Comparison of ENCODE assay signal across 33 cellular contexts in the genomic region with DNA sequence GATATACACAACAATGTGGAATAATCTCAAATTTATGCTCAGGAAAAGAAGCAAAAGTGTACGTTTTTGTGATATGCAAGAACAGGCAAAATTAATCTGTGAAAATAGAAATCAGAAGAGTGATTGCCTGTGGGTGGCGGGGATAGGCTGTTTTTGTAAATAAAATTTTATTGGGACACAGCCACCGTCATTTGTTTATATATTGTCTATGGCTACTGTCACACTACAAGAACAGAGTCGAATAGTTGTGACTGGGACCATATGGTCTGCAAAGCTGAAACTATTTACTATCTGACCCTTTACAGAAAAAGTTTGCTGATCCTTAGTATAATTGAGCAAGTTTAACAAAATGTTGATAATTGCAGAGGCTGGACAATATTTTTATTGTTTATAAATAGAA.
DNase-seq lines count a peak whose midpoint lies in the region; ATAC-seq and TF ChIP-seq lines count a peak whose summit lies in the region.
"Had no signal": no experiment of that assay in that cellular context is flagged by ENCODE, and none has a peak within 500 bp of the region (broad histone marks: within the 10 kb centered on the region; RNA-seq: fewer than 3 reads in every experiment).

No MANE protein-coding gene starts in this region.

- H4K91ac ChIP-seq in mesenchymal stem cell (ENCODE audit: low read length): no peak overlapping the region

- TF ChIP-seq CTCF in fibroblast of villous mesenchyme (IDR thresholded peaks at IDR 0.05; ENCODE audit: insufficient read depth, low read depth, low read length) (no peak), smooth muscle cell (IDR thresholded peaks at IDR 0.05; ENCODE audit: borderline replicate concordance, insufficient read depth, poor library complexity, severe bottlenecking) (no peak)

- H3K79me1 ChIP-seq in mesenchymal stem cell (replicated peaks; ENCODE audit: low read length, poor library complexity, severe bottlenecking): no peaks in the 10 kb centered on the region

- no peaks in the 10 kb centered on the region for H3K79me2 ChIP-seq in smooth muscle cell (ENCODE audit: low read depth)

- H4K20me1 ChIP-seq in smooth muscle cell (ENCODE audit: low read depth): no peaks in the 10 kb centered on the region
- H4K20me1 ChIP-seq: BLaER1; BLaER1 treated with 17β-estradiol and CSF1 and Interleukin-3, amounts not matched to agents 10 nM and 100 nM had no signal

- no peak overlapping the region for H2BK120ac ChIP-seq in mesenchymal stem cell (ENCODE audit: low read depth, low read length)

- H3K9me3 ChIP-seq in mesenchymal stem cell (ENCODE audit: control insufficient read depth, low read length) (no peaks in the 10 kb centered on the region), smooth muscle cell (replicated peaks; ENCODE audit: low read depth) (no peaks in the 10 kb centered on the region)
- H3K9me3 ChIP-seq: A549, BE2C, Caco-2 had no signal

- H3K27me3 ChIP-seq in mesenchymal stem cell (ENCODE audit: control insufficient read depth in 1 of 2, insufficient read depth in 1 of 2, low read length in 2 of 2) (no peaks in the 10 kb centered on the region), smooth muscle cell (ENCODE audit: low read depth) (no peaks in the 10 kb centered on the region)
- H3K27me3 ChIP-seq: BE2C; BLaER1; BLaER1 treated with 17β-estradiol and CSF1 and Interleukin-3, amounts not matched to agents 10 nM and 100 nM had no signal

- H3K4me2 ChIP-seq in mesenchymal stem cell (ENCODE audit: low read length, poor library complexity, severe bottlenecking) (no peak overlapping the region), smooth muscle cell (peak overlapping the region; percentile 85)
- H3K4me2 ChIP-seq: A549; BLaER1; BLaER1 treated with 17β-estradiol and CSF1 and Interleukin-3, amounts not matched to agents 10 nM and 100 nM had no signal

- WGBS in mesenchymal stem cell: 83% methylated on average over 2 of the region's 4 CpGs
- WGBS in smooth muscle cell (ENCODE audit: low lambda C conversion rate): 43% methylated on average over 4 of the region's 4 CpGs

- H3F3A ChIP-seq in smooth muscle cell (ENCODE audit: low read depth): peaks cover 3% of the 10 kb centered on the region

- no peak overlapping the region for H3K4ac ChIP-seq in mesenchymal stem cell (ENCODE audit: low read depth in 1 of 2, low read length in 2 of 2)

- H3K9ac ChIP-seq in mesenchymal stem cell (ENCODE audit: low read length): no peak overlapping the region
- no peak overlapping the region for H3K9ac ChIP-seq in smooth muscle cell (ENCODE audit: low read depth)
- H3K9ac ChIP-seq: BLaER1; BLaER1 treated with 17β-estradiol and CSF1 and Interleukin-3, amounts not matched to agents 10 nM and 100 nM had no signal

- no peak overlapping the region for H3K18ac ChIP-seq in mesenchymal stem cell (ENCODE audit: low read depth in 1 of 2, low read length in 2 of 2)

- H3K27ac ChIP-seq in mesenchymal stem cell (ENCODE audit: low read length, poor library complexity, severe bottlenecking) (no peak overlapping the region), smooth muscle cell (ENCODE audit: low read depth) (peak overlapping the region; percentile 87)
- H3K27ac ChIP-seq: 22Rv1; A549; BLaER1; BLaER1 treated with 17β-estradiol and CSF1 and Interleukin-3, amounts not matched to agents 10 nM and 100 nM; C4-2B had no signal

- no peak overlapping the region for H2BK5ac ChIP-seq in mesenchymal stem cell (ENCODE audit: low read depth, low read length, poor library complexity, severe bottlenecking)

- no peak overlapping the region for H2AK5ac ChIP-seq in mesenchymal stem cell (ENCODE audit: low read length, severe bottlenecking)

- ATAC-seq in HG03175 (IDR thresholded peaks at IDR 0.05; ENCODE audit: unreplicated experiment): no peak
- ATAC-seq: A549; CD8-positive, alpha-beta T cell had no signal

- no peak overlapping the region for H2BK15ac ChIP-seq in mesenchymal stem cell (ENCODE audit: low read depth, poor library complexity, severe bottlenecking)

- no peak overlapping the region for H3K23ac ChIP-seq in mesenchymal stem cell (ENCODE audit: low read length in 2 of 2)

- H3K4me3 ChIP-seq in fibroblast of villous mesenchyme (ENCODE audit: low read depth, low read length) (no peak overlapping the region), mesenchymal stem cell (ENCODE audit: insufficient read depth in 1 of 2, low read depth in 1 of 2, low read length in 2 of 2) (no peak overlapping the region), smooth muscle cell (no peak overlapping the region)
- H3K4me3 ChIP-seq: A549; BLaER1; BLaER1 treated with 17β-estradiol and CSF1 and Interleukin-3, amounts not matched to agents 10 nM and 100 nM had no signal

- DNase-seq in fibroblast of villous mesenchyme (ENCODE audit: low read depth) (peak; percentile 21), left kidney (ENCODE audit: low read depth, low spot score) (peak; percentile 27), mesenchymal stem cell (peak; percentile 51), smooth muscle cell (lab: John Stamatoyannopoulos, UW; ENCODE audit: unreplicated experiment) (no peak), NCI-H524 (lab: John Stamatoyannopoulos, UW) (no peak), COLO668 (lab: John Stamatoyannopoulos, UW; ENCODE audit: unreplicated experiment) (no peak), GM19238 (ENCODE audit: insufficient read length, low spot score) (no peak)
- DNase-seq: 8988T; ACHN; AML-193; BE2C; C1 segment of cervical spinal cord; Caco-2; Calu3; CD4-positive, alpha-beta memory T cell; CD4-positive, alpha-beta T cell; CD4-positive, CD25-positive, alpha-beta regulatory T cell; CD8-positive, alpha-beta memory T cell; CD8-positive, alpha-beta T cell; COR-L47; DMS 273 treated with DMSO at 0.1 percent for 48 hours; DMS153; DMS53; DMS79; DMS79 treated with DMSO at 0.1 percent for 48 hours; DND-41; EL had no signal

- H3K36me3 ChIP-seq in mesenchymal stem cell (ENCODE audit: control insufficient read depth in 1 of 2, insufficient read depth in 2 of 2, low read depth in 1 of 2, low read length in 2 of 2) (no peaks in the 10 kb centered on the region), smooth muscle cell (ENCODE audit: low read depth) (no peaks in the 10 kb centered on the region)
- H3K36me3 ChIP-seq: BE2C; BLaER1; BLaER1 treated with 17β-estradiol and CSF1 and Interleukin-3, amounts not matched to agents 10 nM and 100 nM had no signal

- H2BK12ac ChIP-seq in mesenchymal stem cell (ENCODE audit: low read length in 2 of 2): no peak overlapping the region

- H3K4me1 ChIP-seq in mesenchymal stem cell (ENCODE audit: control insufficient read depth, insufficient read depth, low read depth, low read length): no peaks in the 10 kb centered on the region
- H3K4me1 ChIP-seq in smooth muscle cell (ENCODE audit: low read depth): peaks cover 10% of the 10 kb centered on the region
- H3K4me1 ChIP-seq: A549, BE2C, BLaER1, Caco-2 had no signal

- no peak overlapping the region for H2AFZ ChIP-seq in mesenchymal stem cell (ENCODE audit: low read depth, low read length)
- H2AFZ ChIP-seq in smooth muscle cell (ENCODE audit: low read depth): peak overlapping the region; percentile 49

- H3K14ac ChIP-seq in mesenchymal stem cell (ENCODE audit: low read length in 2 of 2): no peak overlapping the region

- H4K8ac ChIP-seq in mesenchymal stem cell (ENCODE audit: low read length): no peak overlapping the region

Comparison
In these comparisons a context has a peak if more than half of its experiments do, and no peak if none do; other contexts are left out.
1. DNase-seq: peak in fibroblast of villous mesenchyme (single experiment), left kidney (single experiment) and mesenchymal stem cell (single experiment); none in smooth muscle cell (single experiment), NCI-H524 (0 of 2), COLO668 (single experiment) and GM19238 (single experiment).